ENCODE assay signal across 8 cellular contexts in the genomic region with DNA sequence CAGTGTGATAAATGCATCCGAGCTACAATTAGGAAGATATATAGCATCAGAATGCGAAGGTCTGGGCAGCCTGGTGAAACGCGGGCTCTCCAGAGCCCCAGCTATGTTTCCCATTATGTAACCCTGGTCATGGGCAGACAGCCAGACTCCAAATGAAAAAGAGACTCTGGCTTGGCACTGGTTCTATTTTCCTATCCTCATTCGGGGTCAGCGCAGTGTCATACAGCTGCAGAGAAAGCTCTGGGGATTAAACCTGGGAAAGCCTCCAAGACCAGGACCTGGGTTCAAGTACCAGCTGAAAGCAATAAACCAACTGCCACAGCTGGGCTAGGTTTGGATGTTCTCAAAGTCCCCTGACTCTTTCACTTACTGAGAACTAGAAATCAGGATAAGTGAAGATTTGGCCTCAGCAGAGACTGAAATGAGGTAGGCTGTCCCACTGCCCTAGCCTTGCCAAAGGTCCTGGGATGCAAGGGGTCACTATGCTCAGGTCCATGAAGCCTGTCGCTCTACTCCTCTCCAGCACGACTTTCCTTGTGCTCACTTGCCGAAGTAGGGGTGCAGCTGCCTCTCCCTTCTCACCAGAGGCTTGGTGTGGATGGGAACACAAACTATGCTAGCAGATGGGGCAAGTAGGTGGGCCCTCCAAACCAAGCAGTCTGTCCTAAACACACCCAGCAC.
DNase-seq lines count a peak whose midpoint lies in the region; ATAC-seq and FAIRE-seq lines count a peak whose summit lies in the region.

No MANE protein-coding gene starts in this region.

- DNase-seq in AG08395 (ENCODE audit: low spot score) (peak; percentile 85), NCI-H2107 treated with DMSO at 0.1 percent for 48 hours (lab: John Stamatoyannopoulos, UW; ENCODE audit: unreplicated experiment) (peak; percentile 69), myocyte (ENCODE audit: low read depth) (peak; percentile 97), OCI-M1 (lab: John Stamatoyannopoulos, UW) (no peak)
- no peak for DNase-seq in effector CD4-positive, alpha-beta T cell
- no peak for DNase-seq in stimulated activated CD8-positive, alpha-beta memory T cell treated with anti-CD3 and anti-CD28 coated beads, Interleukin-4, amount 100 ng/mL, for 48 hours

- ATAC-seq in GM18909 (IDR thresholded peaks at IDR 0.05; ENCODE audit: poor library complexity, unreplicated experiment) = no peak

- FAIRE-seq in endometrium (lab: Jason Lieb, UNC) = peak; percentile 99

Comparison
In these comparisons a context has a peak if more than half of its experiments do, and no peak if none do; other contexts are left out.
1. DNase-seq: peak in AG08395 (single experiment), NCI-H2107 treated with DMSO at 0.1 percent for 48 hours (single experiment) and myocyte (single experiment); none in effector CD4-positive, alpha-beta T cell (single experiment), stimulated activated CD8-positive, alpha-beta memory T cell treated with anti-CD3 and anti-CD28 coated beads, Interleukin-4, amount 100 ng/mL, for 48 hours (single experiment) and OCI-M1 (single experiment).